Comparison of ENCODE assay signal across 24 cellular contexts in the genomic region with DNA sequence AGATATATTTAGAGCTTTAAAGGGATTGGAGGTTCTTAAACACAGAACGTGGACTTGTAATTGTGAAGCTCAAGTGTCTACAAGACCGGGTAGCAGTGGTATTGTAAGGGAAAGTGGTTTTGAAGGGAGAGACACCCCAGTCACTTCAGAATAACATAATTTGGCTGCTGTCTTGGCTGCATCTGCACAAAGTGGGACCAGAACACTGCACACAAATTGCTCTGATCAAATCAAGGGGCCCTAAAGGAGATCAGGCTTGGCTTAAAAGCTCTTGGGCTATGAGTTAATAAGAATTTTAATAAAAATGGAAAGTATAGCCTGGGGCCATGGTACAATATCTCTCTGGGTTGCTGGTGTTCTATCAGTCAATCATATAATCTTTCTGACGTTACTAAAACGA.
"Had no signal": no experiment of that assay in that cellular context is flagged by ENCODE, and none has a peak within 500 bp of the region (broad histone marks: within the 10 kb centered on the region; RNA-seq: fewer than 3 reads in every experiment).

No MANE protein-coding gene starts in this region.

- H3K9me3 ChIP-seq: SJSA1 had no signal

- H3K9ac ChIP-seq: KMS-11 had no signal

- H3K27ac ChIP-seq: HL-60, KMS-11, SJSA1 had no signal

- H3K27me3 ChIP-seq: SJSA1 had no signal

- DNase-seq: Kasumi-1, MV-4-11, NCI-H1048, NCI-H1105, NCI-H1436 treated with DMSO at 0.1 percent for 48 hours, NCI-H1694 treated with DMSO at 0.1 percent for 48 hours, NCI-H1930, NCI-H2081, NCI-H2107, NCI-H2227 treated with DMSO at 0.1 percent for 48 hours, NCI-H510A, NCI-H524 treated with DMSO at 0.1 percent for 48 hours, NCI-H69, NCI-H774, Right ventricle myocardium superior, RPMI8226, SIG-M5 had no signal

- H3K4me1 Mint-ChIP-seq: IgD-negative memory B cell had no signal

- H3K9me3 Mint-ChIP-seq: IgD-negative memory B cell had no signal

- H3K4me2 ChIP-seq: KMS-11 had no signal

- H3K36me3 Mint-ChIP-seq: IgD-negative memory B cell had no signal

- H3K27ac Mint-ChIP-seq: IgD-negative memory B cell had no signal

- FAIRE-seq: HTR-8/SVneo, K562, RCC 7860 had no signal

- H3K4me3 ChIP-seq: K562, SJSA1 had no signal

- ATAC-seq: K562 had no signal

- H3K36me3 ChIP-seq: SJSA1 had no signal

- H3K4me3 Mint-ChIP-seq: IgD-negative memory B cell had no signal
